12 cellular contexts compared by ENCODE assay signal in genomic region chr9:111962021-111962420, GRCh38.
A peak's percentile ranks its signal among the peaks of the same experiment; 100 is the strongest.
DNase-seq lines count a peak whose midpoint lies in the region; ATAC-seq and TF ChIP-seq lines count a peak whose summit lies in the region.
"Had no signal": no experiment of that assay in that cellular context is flagged by ENCODE, and none has a peak within 500 bp of the region (broad histone marks: within the 10 kb centered on the region; RNA-seq: fewer than 3 reads in every experiment).

No MANE protein-coding gene starts in this region.

- POLR2A ChIA-PET in IMR-90 (lab: Charles Lee; ENCODE audit: unreplicated experiment): no interaction called here

- H3K4me1 ChIP-seq in IMR-90 (ENCODE audit: control insufficient read depth, insufficient read depth, low read length): peaks cover 28% of the 10 kb centered on the region
- peaks cover 12% of the 10 kb centered on the region for H3K4me1 ChIP-seq in mesenchymal stem cell (ENCODE audit: control insufficient read depth, insufficient read depth, low read depth, low read length)
- H3K4me1 ChIP-seq in skeletal muscle tissue (ENCODE audit: control insufficient read depth in 3 of 3, insufficient read depth in 3 of 3, low read length in 3 of 3): peaks cover 8 to 24% (median 10%) of the 10 kb centered on the region in 3 donors

- H3K27ac ChIP-seq in IMR-90 (ENCODE audit: insufficient read depth, low read length) (no peak overlapping the region), SU-DHL-6 (ENCODE audit: low read depth, low read length) (peak overlapping the region; percentile 35; the same call in 1 of the 2 replicates), mesenchymal stem cell (ENCODE audit: low read length, poor library complexity, severe bottlenecking) (peak overlapping the region; percentile 91), skeletal muscle tissue (ENCODE audit: low read depth, low read length) (peak overlapping the region; percentile 3)

- CTCF ChIA-PET in IMR-90 (lab: Yijun Ruan, JAX): interaction anchor here (0.7 kb wide), 1 partner anchor 82 kb away, joined by 3 read pairs; no protein-coding TSS in a partner anchor
- CTCF ChIA-PET in activated CD8-positive, alpha-beta memory T cell treated with anti-CD3 and anti-CD28 coated beads, Interleukin-2, amount 10 ng/mL, durations not matched to agents 7 days and 5 days (lab: Charles Lee): interaction anchor here (1.2 kb wide), 1 partner anchor 112 kb away, joined by 4 read pairs; no protein-coding TSS in a partner anchor

- H3K27me3 Mint-ChIP-seq in activated CD8-positive, alpha-beta memory T cell treated with anti-CD3 and anti-CD28 coated beads, Interleukin-2, amount 10 ng/mL, durations not matched to agents 7 days and 5 days: peaks cover 24% of the 10 kb centered on the region
- H3K27me3 Mint-ChIP-seq: CD8-positive, alpha-beta memory T cell had no signal

- no peak for TF ChIP-seq POLR2A in IMR-90 (IDR thresholded peaks at IDR 0.05; ENCODE audit: low read depth, low read length)

- intact Hi-C loops in IMR-90 (cut with micrococcal nuclease): no loop called here

- H3K4me1 Mint-ChIP-seq in activated CD8-positive, alpha-beta memory T cell treated with anti-CD3 and anti-CD28 coated beads, Interleukin-2, amount 10 ng/mL, durations not matched to agents 7 days and 5 days: peaks cover 15% of the 10 kb centered on the region

- H2AK5ac ChIP-seq in IMR-90 (ENCODE audit: low read depth, low read length) (0 out of 2 replicates have a peak overlapping the region, but pooled peaks have one; percentile 44), mesenchymal stem cell (ENCODE audit: low read length, severe bottlenecking) (no peak overlapping the region)

- H3K27ac Mint-ChIP-seq in activated CD8-positive, alpha-beta memory T cell treated with anti-CD3 and anti-CD28 coated beads, Interleukin-2, amount 10 ng/mL, durations not matched to agents 7 days and 5 days: no peak overlapping the region
- H3K27ac Mint-ChIP-seq: CD8-positive, alpha-beta memory T cell had no signal

- H3K79me1 ChIP-seq in IMR-90 (ENCODE audit: low read depth in 1 of 2, low read length in 2 of 2): peaks cover 0 to 18% of the 10 kb centered on the region in 2 experiments; a peak in 3 of 4 replicates
- H3K79me1 ChIP-seq in mesenchymal stem cell (replicated peaks; ENCODE audit: low read length, poor library complexity, severe bottlenecking): peaks cover 1% of the 10 kb centered on the region

- WGBS in IMR-90 (ENCODE audit: extremely low coverage in 2 of 2, insufficient read length in 1 of 2), 2 experiments: no CpG with 5 or more reads among the region's 6 CpGs
- WGBS in mesenchymal stem cell: 78% methylated on average over 6 of the region's 6 CpGs

- H3F3A ChIP-seq in SU-DHL-6 (ENCODE audit: insufficient read depth): no peaks in the 10 kb centered on the region

- H3K9me3 ChIP-seq in IMR-90 (ENCODE audit: control insufficient read depth, insufficient read depth, low read length) (no peaks in the 10 kb centered on the region), SU-DHL-6 (ENCODE audit: insufficient read depth, low read length) (no peaks in the 10 kb centered on the region), mesenchymal stem cell (ENCODE audit: control insufficient read depth, low read length) (no peaks in the 10 kb centered on the region), skeletal muscle tissue (ENCODE audit: control insufficient read depth in 3 of 3, low read length in 3 of 3) (no peaks in the 10 kb centered on the region)

- H2BK15ac ChIP-seq in IMR-90 (ENCODE audit: low read depth, low read length): peak overlapping the region; percentile 42; the same call in 2 of the 3 replicates
- no peak overlapping the region for H2BK15ac ChIP-seq in mesenchymal stem cell (ENCODE audit: low read depth, poor library complexity, severe bottlenecking)

- H4K5ac ChIP-seq in IMR-90 (ENCODE audit: low read depth, low read length): no peak overlapping the region

- DNase-seq in IMR-90: no peak
- DNase-seq in mesenchymal stem cell: no peak
- no peak for DNase-seq in globus pallidus (ENCODE audit: low spot score)
- no peak for DNase-seq in activated CD8-positive, alpha-beta memory T cell treated with anti-CD3 and anti-CD28 coated beads, Interleukin-2, amount 10 ng/mL, durations not matched to agents 7 days and 5 days
- no peak for DNase-seq in GM19238 (ENCODE audit: insufficient read length, low spot score)
- DNase-seq: C1 segment of cervical spinal cord; CD8-positive, alpha-beta memory T cell; KBM-7; MV-4-11 had no signal

- H3K79me2 ChIP-seq in SU-DHL-6 (ENCODE audit: insufficient read depth, low read length): no peaks in the 10 kb centered on the region

- TF ChIP-seq RAD21 in IMR-90 (IDR thresholded peaks at IDR 0.05; ENCODE audit: low read length): no peak

- peaks cover 21% of the 10 kb centered on the region for H3K9me1 ChIP-seq in IMR-90 (ENCODE audit: insufficient read depth, low read length)

- TF ChIP-seq CTCF in IMR-90 (conservative IDR thresholded peaks at IDR 0.05; ENCODE audit: low read depth, low read length): no peak
- TF ChIP-seq CTCF in SU-DHL-6 (IDR thresholded peaks at IDR 0.05; ENCODE audit: insufficient read depth, low read length, poor library complexity, severe bottlenecking): no peak

- no peak overlapping the region for H3K4me3 Mint-ChIP-seq in activated CD8-positive, alpha-beta memory T cell treated with anti-CD3 and anti-CD28 coated beads, Interleukin-2, amount 10 ng/mL, durations not matched to agents 7 days and 5 days
- H3K4me3 Mint-ChIP-seq: CD8-positive, alpha-beta memory T cell had no signal

- H2BK20ac ChIP-seq in IMR-90 (ENCODE audit: low read depth, low read length): peak overlapping the region; percentile 58; the same call in 1 of the 2 replicates

- 0 out of 2 replicates have a peak overlapping the region, but pooled peaks have one; percentile 57 for H2BK120ac ChIP-seq in IMR-90 (ENCODE audit: low read depth, low read length)
- H2BK120ac ChIP-seq in mesenchymal stem cell (ENCODE audit: low read depth, low read length): no peak overlapping the region

- no peaks in the 10 kb centered on the region for H3K9me3 Mint-ChIP-seq in activated CD8-positive, alpha-beta memory T cell treated with anti-CD3 and anti-CD28 coated beads, Interleukin-2, amount 10 ng/mL, durations not matched to agents 7 days and 5 days (ENCODE audit: low read depth)
- H3K9me3 Mint-ChIP-seq: CD8-positive, alpha-beta memory T cell had no signal

- H3K14ac ChIP-seq in IMR-90 (replicated peaks; ENCODE audit: low read depth, low read length): peak overlapping the region; percentile 54
- H3K14ac ChIP-seq in mesenchymal stem cell (ENCODE audit: low read length in 2 of 2): no peak overlapping the region

- no peak overlapping the region for H2BK12ac ChIP-seq in mesenchymal stem cell (ENCODE audit: low read length in 2 of 2)

- H3K56ac ChIP-seq in IMR-90 (ENCODE audit: extremely low read depth, insufficient read depth, low read length): no peak overlapping the region

- H4K91ac ChIP-seq in IMR-90 (ENCODE audit: insufficient read depth, low read depth, low read length) (peak overlapping the region; percentile 7; the same call in 1 of the 2 replicates), mesenchymal stem cell (ENCODE audit: low read length) (no peak overlapping the region)

- peak overlapping the region in 1 of 2 experiments; percentile 11; a peak in 2 of 4 replicates for H4K8ac ChIP-seq in IMR-90 (ENCODE audit: low read depth in 2 of 2, low read length in 2 of 2)
- H4K8ac ChIP-seq in mesenchymal stem cell (ENCODE audit: low read length): no peak overlapping the region

- H3K36me3 ChIP-seq in IMR-90 (ENCODE audit: control insufficient read depth, insufficient read depth, low read length) (no peaks in the 10 kb centered on the region), SU-DHL-6 (ENCODE audit: low read length) (no peaks in the 10 kb centered on the region), mesenchymal stem cell (ENCODE audit: control insufficient read depth in 1 of 2, insufficient read depth in 2 of 2, low read depth in 1 of 2, low read length in 2 of 2) (no peaks in the 10 kb centered on the region), skeletal muscle tissue (ENCODE audit: control insufficient read depth in 3 of 3, insufficient read depth in 3 of 3, low read length in 3 of 3) (no peaks in the 10 kb centered on the region)

- H2AK9ac ChIP-seq in IMR-90 (replicated peaks; ENCODE audit: low read depth, low read length, poor library complexity): no peak overlapping the region

- H2AFZ ChIP-seq in IMR-90 (replicated peaks; ENCODE audit: low read length, poor library complexity): no peak overlapping the region
- H2AFZ ChIP-seq in SU-DHL-6 (ENCODE audit: low read depth, low read length, severe bottlenecking): peak overlapping the region; percentile 11
- H2AFZ ChIP-seq in mesenchymal stem cell (ENCODE audit: low read depth, low read length): no peak overlapping the region

- H3K4ac ChIP-seq in IMR-90 (ENCODE audit: low read depth, low read length) (peak overlapping the region; percentile 31; the same call in 1 of the 2 replicates), mesenchymal stem cell (ENCODE audit: low read depth in 1 of 2, low read length in 2 of 2) (no peak overlapping the region)

- in situ Hi-C loops in IMR-90 (cut with MboI; ENCODE audit: low sequenced_read_pairs): loop anchor here (5.0 kb wide), 1 partner anchor 90 kb away; no protein-coding TSS in a partner anchor

- H3K4me3 ChIP-seq in IMR-90 (ENCODE audit: insufficient read depth, low read depth, low read length): no peak overlapping the region
- no peak overlapping the region for H3K4me3 ChIP-seq in SU-DHL-6 (ENCODE audit: insufficient read depth, low read length, poor library complexity, severe bottlenecking)
- no peak overlapping the region for H3K4me3 ChIP-seq in mesenchymal stem cell (ENCODE audit: insufficient read depth in 1 of 2, low read depth in 1 of 2, low read length in 2 of 2)
- H3K4me3 ChIP-seq in skeletal muscle tissue (ENCODE audit: low read length in 3 of 3): no peak overlapping the region

- no peaks in the 10 kb centered on the region for H3K36me3 Mint-ChIP-seq in activated CD8-positive, alpha-beta memory T cell treated with anti-CD3 and anti-CD28 coated beads, Interleukin-2, amount 10 ng/mL, durations not matched to agents 7 days and 5 days
- H3K36me3 Mint-ChIP-seq: CD8-positive, alpha-beta memory T cell had no signal

- no peak overlapping the region for H3K23ac ChIP-seq in IMR-90 (ENCODE audit: low read depth, low read length)
- H3K23ac ChIP-seq in mesenchymal stem cell (ENCODE audit: low read length in 2 of 2): no peak overlapping the region

- H3K27me3 ChIP-seq in IMR-90 (ENCODE audit: control insufficient read depth, insufficient read depth, low read length) (no peaks in the 10 kb centered on the region), SU-DHL-6 (ENCODE audit: low read length) (no peaks in the 10 kb centered on the region), mesenchymal stem cell (ENCODE audit: control insufficient read depth in 1 of 2, insufficient read depth in 1 of 2, low read length in 2 of 2) (no peaks in the 10 kb centered on the region), skeletal muscle tissue (ENCODE audit: control insufficient read depth in 3 of 3, insufficient read depth in 3 of 3, low read length in 3 of 3) (no peaks in the 10 kb centered on the region)

- no peak overlapping the region for H3K9ac ChIP-seq in IMR-90 (ENCODE audit: low read depth, low read length)
- H3K9ac ChIP-seq in SU-DHL-6 (ENCODE audit: low read length): peak overlapping the region; percentile 18; the same call in 1 of the 2 replicates
- no peak overlapping the region for H3K9ac ChIP-seq in mesenchymal stem cell (ENCODE audit: low read length)
- H3K9ac ChIP-seq in skeletal muscle tissue (ENCODE audit: low read depth in 1 of 3, low read length in 3 of 3): no peak overlapping the region

- dilution Hi-C loops in IMR-90 (cut with HindIII; ENCODE audit: low sequenced_read_pairs, unreplicated experiment): no loop called here

- BruUV-seq in IMR-90 (replicated peaks; lab: Mats Ljungman, UMichigan): no TSS peak

- no peaks in the 10 kb centered on the region for H3K9me2 ChIP-seq in SU-DHL-6 (replicated peaks; ENCODE audit: insufficient read depth, low read length)

- H4K20me1 ChIP-seq in IMR-90 (ENCODE audit: insufficient read depth, low read length) (no peaks in the 10 kb centered on the region), SU-DHL-6 (ENCODE audit: low read depth, low read length) (no peaks in the 10 kb centered on the region)

- H3K18ac ChIP-seq in IMR-90 (ENCODE audit: low read depth, low read length): no peak overlapping the region
- no peak overlapping the region for H3K18ac ChIP-seq in mesenchymal stem cell (ENCODE audit: low read depth in 1 of 2, low read length in 2 of 2)

- H2BK5ac ChIP-seq in IMR-90 (ENCODE audit: low read depth, low read length, poor library complexity, severe bottlenecking) (peak overlapping the region; percentile 44), mesenchymal stem cell (ENCODE audit: low read depth, low read length, poor library complexity, severe bottlenecking) (peak overlapping the region; percentile 93)

- no peak for ATAC-seq in IMR-90 (ENCODE audit: low read depth)
- no peak for ATAC-seq in activated CD8-positive, alpha-beta memory T cell treated with anti-CD3 and anti-CD28 coated beads, Interleukin-2, amount 10 ng/mL, durations not matched to agents 7 days and 5 days
- ATAC-seq in HG03135 (IDR thresholded peaks at IDR 0.05; ENCODE audit: unreplicated experiment): no peak

- H3K4me2 ChIP-seq in IMR-90 (ENCODE audit: low read depth, low read length) (no peak overlapping the region), SU-DHL-6 (ENCODE audit: low read depth, low read length, poor library complexity, severe bottlenecking) (peak overlapping the region; percentile 42), mesenchymal stem cell (ENCODE audit: low read length, poor library complexity, severe bottlenecking) (no peak overlapping the region)
